In the genomic region with DNA sequence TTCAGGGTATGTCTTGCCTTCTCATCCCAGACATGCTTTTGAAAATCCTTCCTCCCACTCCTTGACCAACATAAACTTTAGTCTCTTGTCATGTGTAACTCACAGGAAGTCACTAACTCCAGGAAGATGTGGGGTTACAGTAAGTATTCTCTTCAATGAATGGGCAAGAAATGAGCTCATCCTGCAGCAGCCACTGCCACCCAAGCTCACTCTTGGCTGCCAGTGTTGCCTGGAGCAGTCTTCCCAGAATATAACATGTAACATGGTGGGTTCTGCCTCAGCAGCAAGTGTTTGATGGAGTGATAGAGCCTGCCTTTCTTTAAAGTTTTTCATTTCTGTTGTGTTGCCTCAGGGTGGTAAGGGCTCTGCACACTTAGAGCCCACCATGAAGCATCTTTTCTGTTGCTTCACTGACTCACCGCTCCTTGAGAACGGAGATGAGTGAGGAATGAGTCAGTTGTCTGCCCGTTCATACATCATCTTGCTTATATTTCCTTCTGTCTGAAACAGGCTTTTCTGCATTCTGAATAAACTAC, we compare ENCODE assay signal across 9 cellular contexts.
DNase-seq lines count a peak whose midpoint lies in the region; ATAC-seq, FAIRE-seq and TF ChIP-seq lines count a peak whose summit lies in the region.
"Had no signal": no experiment of that assay in that cellular context is flagged by ENCODE, and none has a peak within 500 bp of the region (broad histone marks: within the 10 kb centered on the region; RNA-seq: fewer than 3 reads in every experiment).

No MANE protein-coding gene starts in this region.

- H3K9me2 ChIP-seq in GM23248 (ENCODE audit: insufficient read depth) (no peaks in the 10 kb centered on the region), PC-9 (ENCODE audit: insufficient read depth) (no peaks in the 10 kb centered on the region)

- H3K4me1 ChIP-seq in GM23248 (ENCODE audit: insufficient read depth) (peaks cover 73% of the 10 kb centered on the region), PC-9 (replicated peaks; ENCODE audit: insufficient read depth) (peaks cover 53% of the 10 kb centered on the region), HepG2 (ENCODE audit: insufficient read depth, low read length) (no peaks in the 10 kb centered on the region)

- POLR2A ChIA-PET in PC-9 (lab: Charles Lee; ENCODE audit: unreplicated experiment) (interaction anchor here (0.7 to 1.0 kb wide), 2 partner anchors 187 to 467 kb away, joined by 4 to 5 read pairs; a partner anchor contains a TSS), HepG2 (lab: Yijun Ruan, JAX) (no interaction called here)

- no peak for ATAC-seq in HepG2

- in situ Hi-C loops in GM23248 (cut with MboI) = no loop called here
- in situ Hi-C loops in HepG2 (cut with HindIII; ENCODE audit: extremely low pct_ligation_motif_present, low pct_unique_long_range_greater_than_20kb) = no loop called here

- peak overlapping the region; percentile 74 for H3K9ac ChIP-seq in GM23248
- no peak overlapping the region for H3K9ac ChIP-seq in HepG2 (ENCODE audit: insufficient read depth, low read depth, low read length)

- DNase-seq in COLO829 (ENCODE audit: low spot score) (peak; percentile 83), GM23248 (peak; percentile 97), PC-9 (peak; percentile 54 to 88), foreskin fibroblast (peak; percentile 86 to 93), HepG2 (ENCODE audit: low spot score) (no peak), GM12892 (ENCODE audit: insufficient read length) (no peak), GM12891 (ENCODE audit: insufficient read length, low spot score) (no peak), NOMO-1 treated with dmso at 0.1 percent for 144 hours (lab: John Stamatoyannopoulos, UW; ENCODE audit: unreplicated experiment) (no peak)

- CTCF ChIA-PET in PC-9 (lab: Charles Lee) (interaction anchor here (0.6 to 0.8 kb wide), 2 partner anchors 33 to 330 kb away, joined by 4 to 6 read pairs; no protein-coding TSS in a partner anchor), HepG2 (lab: Yijun Ruan, JAX; ENCODE audit: low intra/inter-chr PET ratio, low total read pairs) (no interaction called here)

- H3K36me3 ChIP-seq in GM23248 (ENCODE audit: low read depth) (no peaks in the 10 kb centered on the region), PC-9 (ENCODE audit: low read depth) (no peaks in the 10 kb centered on the region), HepG2 (replicated peaks in 1 of 2; ENCODE audit: control insufficient read depth in 1 of 2, insufficient read depth in 2 of 2, low read length in 2 of 2) (no peaks in the 10 kb centered on the region)

- H3K27me3 ChIP-seq in GM23248 (replicated peaks; ENCODE audit: insufficient read depth) (no peaks in the 10 kb centered on the region), PC-9 (ENCODE audit: insufficient read depth, low read depth) (no peaks in the 10 kb centered on the region), HepG2 (ENCODE audit: control insufficient read depth in 1 of 2, insufficient read depth in 2 of 2, low read length in 2 of 2) (no peaks in the 10 kb centered on the region)

- BruUV-seq in PC-9 (replicated peaks; lab: Mats Ljungman, UMichigan) = no TSS peak
- BruUV-seq in HepG2 (replicated peaks; lab: Mats Ljungman, UMichigan) = no TSS peak

- H3K9me3 ChIP-seq in GM23248 (ENCODE audit: low read depth) (no peaks in the 10 kb centered on the region), PC-9 (ENCODE audit: insufficient read depth, low read depth) (peaks cover 5% of the 10 kb centered on the region; the same call in 1 of the 2 replicates), HepG2 (ENCODE audit: low read length) (no peaks in the 10 kb centered on the region)

- 0% methylated on average over 3 of the region's 3 CpGs for WGBS in GM23248 (ENCODE audit: low coverage in 1 of 2, low lambda C conversion rate in 2 of 2, missing lambda C conversion rate in 2 of 2), 2 experiments
- WGBS in HepG2 (ENCODE audit: low lambda C conversion rate) = 2% methylated on average over 3 of the region's 3 CpGs

- peak overlapping the region; percentile 64 for H3K4me3 ChIP-seq in GM23248
- H3K4me3 ChIP-seq in PC-9 = no peak overlapping the region; the same call in 1 of the 2 replicates
- H3K4me3 ChIP-seq in foreskin fibroblast (ENCODE audit: low read depth in 1 of 2, low read length in 2 of 2) = no peak overlapping the region
- no peak overlapping the region for H3K4me3 ChIP-seq in HepG2 (replicated peaks in 1 of 3; ENCODE audit: insufficient read depth in 1 of 3, low read depth in 2 of 3, low read length in 3 of 3)
- H3K4me3 ChIP-seq: SK-N-MC had no signal

- TF ChIP-seq RAD21 in HepG2 (CRISPR knock-in tag; IDR thresholded peaks at IDR 0.05) = no peak

- H3K27ac ChIP-seq in GM23248 (peak overlapping the region; percentile 96), PC-9 (peak overlapping the region; percentile 86), HepG2 (ENCODE audit: extremely low read length, insufficient read depth, low read length) (no peak overlapping the region)
- H3K27ac ChIP-seq: SK-N-MC had no signal

- TF ChIP-seq CTCF in PC-9 (conservative IDR thresholded peaks at IDR 0.05) (no peak), foreskin fibroblast (IDR thresholded peaks at IDR 0.05; ENCODE audit: low read depth, low read length) (no peak), HepG2 (CRISPR knock-in tag; IDR thresholded peaks at IDR 0.05) (no peak)

- H3K4me2 ChIP-seq in GM23248 (ENCODE audit: unreplicated experiment) = peak overlapping the region; percentile 96
- peak overlapping the region; percentile 62 for H3K4me2 ChIP-seq in PC-9
- H3K4me2 ChIP-seq in HepG2 (ENCODE audit: low read depth, low read length) = no peak overlapping the region

- TF ChIP-seq POLR2A in HepG2 (IDR thresholded peaks at IDR 0.05; ENCODE audit: insufficient read depth in 1 of 2, low read depth in 2 of 2, low read length in 2 of 2) (no peak), GM12892 (IDR thresholded peaks at IDR 0.05; ENCODE audit: low read depth, low read length) (no peak), GM12891 (IDR thresholded peaks at IDR 0.05; ENCODE audit: low read depth, low read length) (no peak)

- H2AFZ ChIP-seq in GM23248 (peak overlapping the region; percentile 51), PC-9 (peak overlapping the region; percentile 65), HepG2 (ENCODE audit: low read length) (no peak overlapping the region)

- H3F3A ChIP-seq in GM23248 (ENCODE audit: insufficient read depth) = peaks cover 64% of the 10 kb centered on the region
- peaks cover 39% of the 10 kb centered on the region for H3F3A ChIP-seq in PC-9 (ENCODE audit: insufficient read depth, low read depth)

- H3K79me2 ChIP-seq in GM23248 (ENCODE audit: insufficient read depth) (no peaks in the 10 kb centered on the region), PC-9 (ENCODE audit: low read depth) (no peaks in the 10 kb centered on the region), HepG2 (ENCODE audit: insufficient read depth, low read length) (no peaks in the 10 kb centered on the region)

- H4K20me1 ChIP-seq in GM23248 (ENCODE audit: insufficient read depth) (no peaks in the 10 kb centered on the region), PC-9 (ENCODE audit: insufficient read depth) (no peaks in the 10 kb centered on the region), HepG2 (ENCODE audit: insufficient read depth, low read length) (no peaks in the 10 kb centered on the region)

- TF ChIP-seq EP300 in HepG2 (IDR thresholded peaks at IDR 0.05; ENCODE audit: low read depth in 2 of 2, low read length in 2 of 2) (no peak), HepG2 (CRISPR knock-in tag; IDR thresholded peaks at IDR 0.05; ENCODE audit: borderline replicate concordance) (no peak)

- FAIRE-seq in HepG2 (lab: Jason Lieb, UNC) = no peak
- no peak for FAIRE-seq in GM12892 (lab: Jason Lieb, UNC)
- no peak for FAIRE-seq in GM12891 (lab: Jason Lieb, UNC)

- intact Hi-C loops in PC-9 (cut with micrococcal nuclease; ENCODE audit: unreplicated experiment) (loop anchor here (2.0 kb wide), 2 partner anchors 25 to 35 kb away; no protein-coding TSS in a partner anchor), HepG2 (cut with micrococcal nuclease; ENCODE audit: unreplicated experiment) (no loop called here)

TF ChIP-seq in HepG2, 621 proteins besides CTCF, POLR2A, EP300 and RAD21:
- no peak for TF ChIP-seq HMG20B (CRISPR knock-in tag; conservative IDR thresholded peaks at IDR 0.05)
- TF ChIP-seq HOXD1 (CRISPR knock-in tag; IDR thresholded peaks at IDR 0.05) = no peak
- no peak for TF ChIP-seq POGZ (CRISPR knock-in tag; IDR thresholded peaks at IDR 0.05)
- no peak for TF ChIP-seq AGO2 (optimal IDR thresholded peaks at IDR 0.05; ENCODE audit: low read depth, low read length)
- TF ChIP-seq ATM (IDR thresholded peaks at IDR 0.05; ENCODE audit: borderline replicate concordance) = no peak

TF ChIP-seq in GM12891, 5 proteins besides CTCF, POLR2A, EP300 and RAD21:
- TF ChIP-seq SPI1 (IDR thresholded peaks at IDR 0.05; ENCODE audit: low read depth, low read length) (no peak), TAF1 (IDR thresholded peaks at IDR 0.05; ENCODE audit: low read depth, low read length) (no peak), POU2F2 (IDR thresholded peaks at IDR 0.05; ENCODE audit: low read depth, low read length) (no peak), PAX5 (IDR thresholded peaks at IDR 0.05; ENCODE audit: insufficient read depth, low read length, severe bottlenecking) (no peak), POLR2AphosphoS5 (IDR thresholded peaks at IDR 0.05; ENCODE audit: low read depth, low read length) (no peak)

Comparison
In these comparisons a context has a peak if more than half of its experiments do, and no peak if none do; other contexts are left out.
1. DNase-seq: peak in COLO829 (single experiment), GM23248 (single experiment), PC-9 (2 of 2) and foreskin fibroblast (2 of 2); none in HepG2 (single experiment), GM12892 (single experiment), GM12891 (single experiment) and NOMO-1 treated with dmso at 0.1 percent for 144 hours (single experiment).